ENCODE assay signal across 1 cellular context in genomic region chr14:36161781-36162180, GRCh38.
A peak's percentile ranks its signal among the peaks of the same experiment; 100 is the strongest.
TF ChIP-seq lines count a peak whose summit lies in the region.

No MANE protein-coding gene starts in this region.

TF ChIP-seq in H1, 55 proteins besides CTCF, POLR2A, EP300 and RAD21:
- TF ChIP-seq ZNF274 (IDR thresholded peaks at IDR 0.05; ENCODE audit: borderline replicate concordance, extremely low read depth, low read length) (no peak), USF2 (IDR thresholded peaks at IDR 0.05; ENCODE audit: low read length) (no peak), KDM1A (IDR thresholded peaks at IDR 0.05; ENCODE audit: borderline replicate concordance, low read length) (no peak), RFX5 (IDR thresholded peaks at IDR 0.05; ENCODE audit: borderline replicate concordance, low read depth, low read length) (no peak), TEAD4 (IDR thresholded peaks at IDR 0.05; ENCODE audit: low read depth, low read length) (no peak), YY1 (IDR thresholded peaks at IDR 0.05; ENCODE audit: low read depth, low read length) (0 out of 2 replicates have a peak, but pooled peaks have one; percentile 52)
